1 cellular context compared by ENCODE assay signal in the genomic region with DNA sequence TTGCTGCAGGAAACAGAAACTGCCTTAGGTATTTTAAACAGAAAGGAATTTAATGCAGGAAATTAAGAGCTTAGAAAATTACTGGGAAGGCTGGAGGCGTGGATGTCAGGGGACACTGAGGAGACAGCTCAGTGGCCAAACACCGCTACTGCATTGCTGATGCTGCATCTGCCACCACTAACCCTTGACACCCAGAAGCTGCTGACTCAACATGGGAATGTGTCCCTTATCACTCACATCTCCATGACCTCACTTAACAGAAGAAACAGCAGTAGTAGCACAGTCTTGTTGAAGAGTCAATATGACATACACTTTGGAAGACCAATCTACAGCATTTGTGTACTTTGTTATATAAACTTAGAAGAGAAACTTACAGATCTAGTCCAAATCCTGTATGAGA.
TF ChIP-seq lines count a peak whose summit lies in the region.

No MANE protein-coding gene starts in this region.

TF ChIP-seq in GM12878, 131 proteins besides CTCF, POLR2A, EP300 and RAD21 (continued from another document):
- TF ChIP-seq, protein P1, sequence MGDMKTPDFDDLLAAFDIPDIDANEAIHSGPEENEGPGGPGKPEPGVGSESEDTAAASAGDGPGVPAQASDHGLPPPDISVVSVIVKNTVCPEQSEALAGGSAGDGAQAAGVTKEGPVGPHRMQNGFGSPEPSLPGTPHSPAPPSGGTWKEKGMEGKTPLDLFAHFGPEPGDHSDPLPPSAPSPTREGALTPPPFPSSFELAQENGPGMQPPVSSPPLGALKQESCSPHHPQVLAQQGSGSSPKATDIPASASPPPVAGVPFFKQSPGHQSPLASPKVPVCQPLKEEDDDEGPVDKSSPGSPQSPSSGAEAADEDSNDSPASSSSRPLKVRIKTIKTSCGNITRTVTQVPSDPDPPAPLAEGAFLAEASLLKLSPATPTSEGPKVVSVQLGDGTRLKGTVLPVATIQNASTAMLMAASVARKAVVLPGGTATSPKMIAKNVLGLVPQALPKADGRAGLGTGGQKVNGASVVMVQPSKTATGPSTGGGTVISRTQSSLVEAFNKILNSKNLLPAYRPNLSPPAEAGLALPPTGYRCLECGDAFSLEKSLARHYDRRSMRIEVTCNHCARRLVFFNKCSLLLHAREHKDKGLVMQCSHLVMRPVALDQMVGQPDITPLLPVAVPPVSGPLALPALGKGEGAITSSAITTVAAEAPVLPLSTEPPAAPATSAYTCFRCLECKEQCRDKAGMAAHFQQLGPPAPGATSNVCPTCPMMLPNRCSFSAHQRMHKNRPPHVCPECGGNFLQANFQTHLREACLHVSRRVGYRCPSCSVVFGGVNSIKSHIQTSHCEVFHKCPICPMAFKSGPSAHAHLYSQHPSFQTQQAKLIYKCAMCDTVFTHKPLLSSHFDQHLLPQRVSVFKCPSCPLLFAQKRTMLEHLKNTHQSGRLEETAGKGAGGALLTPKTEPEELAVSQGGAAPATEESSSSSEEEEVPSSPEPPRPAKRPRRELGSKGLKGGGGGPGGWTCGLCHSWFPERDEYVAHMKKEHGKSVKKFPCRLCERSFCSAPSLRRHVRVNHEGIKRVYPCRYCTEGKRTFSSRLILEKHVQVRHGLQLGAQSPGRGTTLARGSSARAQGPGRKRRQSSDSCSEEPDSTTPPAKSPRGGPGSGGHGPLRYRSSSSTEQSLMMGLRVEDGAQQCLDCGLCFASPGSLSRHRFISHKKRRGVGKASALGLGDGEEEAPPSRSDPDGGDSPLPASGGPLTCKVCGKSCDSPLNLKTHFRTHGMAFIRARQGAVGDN (IDR thresholded peaks at IDR 0.05), result no peak
- TF ChIP-seq, protein P2, sequence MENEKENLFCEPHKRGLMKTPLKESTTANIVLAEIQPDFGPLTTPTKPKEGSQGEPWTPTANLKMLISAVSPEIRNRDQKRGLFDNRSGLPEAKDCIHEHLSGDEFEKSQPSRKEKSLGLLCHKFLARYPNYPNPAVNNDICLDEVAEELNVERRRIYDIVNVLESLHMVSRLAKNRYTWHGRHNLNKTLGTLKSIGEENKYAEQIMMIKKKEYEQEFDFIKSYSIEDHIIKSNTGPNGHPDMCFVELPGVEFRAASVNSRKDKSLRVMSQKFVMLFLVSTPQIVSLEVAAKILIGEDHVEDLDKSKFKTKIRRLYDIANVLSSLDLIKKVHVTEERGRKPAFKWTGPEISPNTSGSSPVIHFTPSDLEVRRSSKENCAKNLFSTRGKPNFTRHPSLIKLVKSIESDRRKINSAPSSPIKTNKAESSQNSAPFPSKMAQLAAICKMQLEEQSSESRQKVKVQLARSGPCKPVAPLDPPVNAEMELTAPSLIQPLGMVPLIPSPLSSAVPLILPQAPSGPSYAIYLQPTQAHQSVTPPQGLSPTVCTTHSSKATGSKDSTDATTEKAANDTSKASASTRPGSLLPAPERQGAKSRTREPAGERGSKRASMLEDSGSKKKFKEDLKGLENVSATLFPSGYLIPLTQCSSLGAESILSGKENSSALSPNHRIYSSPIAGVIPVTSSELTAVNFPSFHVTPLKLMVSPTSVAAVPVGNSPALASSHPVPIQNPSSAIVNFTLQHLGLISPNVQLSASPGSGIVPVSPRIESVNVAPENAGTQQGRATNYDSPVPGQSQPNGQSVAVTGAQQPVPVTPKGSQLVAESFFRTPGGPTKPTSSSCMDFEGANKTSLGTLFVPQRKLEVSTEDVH (IDR thresholded peaks at IDR 0.05; ENCODE audit: low read depth, partially characterized antibody), result no peak
- TF ChIP-seq SREBF1 (IDR thresholded peaks at IDR 0.05; ENCODE audit: low read length), result no peak
- TF ChIP-seq NFIC (IDR thresholded peaks at IDR 0.05; ENCODE audit: low read depth, low read length), result no peak
- TF ChIP-seq, protein P3, sequence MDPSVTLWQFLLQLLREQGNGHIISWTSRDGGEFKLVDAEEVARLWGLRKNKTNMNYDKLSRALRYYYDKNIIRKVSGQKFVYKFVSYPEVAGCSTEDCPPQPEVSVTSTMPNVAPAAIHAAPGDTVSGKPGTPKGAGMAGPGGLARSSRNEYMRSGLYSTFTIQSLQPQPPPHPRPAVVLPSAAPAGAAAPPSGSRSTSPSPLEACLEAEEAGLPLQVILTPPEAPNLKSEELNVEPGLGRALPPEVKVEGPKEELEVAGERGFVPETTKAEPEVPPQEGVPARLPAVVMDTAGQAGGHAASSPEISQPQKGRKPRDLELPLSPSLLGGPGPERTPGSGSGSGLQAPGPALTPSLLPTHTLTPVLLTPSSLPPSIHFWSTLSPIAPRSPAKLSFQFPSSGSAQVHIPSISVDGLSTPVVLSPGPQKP (IDR thresholded peaks at IDR 0.05; ENCODE audit: low read depth, low read length), result no peak
- no peak for TF ChIP-seq PML (IDR thresholded peaks at IDR 0.05; ENCODE audit: low read length)
- peak; percentile 55; the same call in 1 of the 2 replicates for TF ChIP-seq IRF4 (IDR thresholded peaks at IDR 0.05; ENCODE audit: low read depth, low read length)
- TF ChIP-seq IKZF2 (IDR thresholded peaks at IDR 0.05), result no peak
